In the genomic region with DNA sequence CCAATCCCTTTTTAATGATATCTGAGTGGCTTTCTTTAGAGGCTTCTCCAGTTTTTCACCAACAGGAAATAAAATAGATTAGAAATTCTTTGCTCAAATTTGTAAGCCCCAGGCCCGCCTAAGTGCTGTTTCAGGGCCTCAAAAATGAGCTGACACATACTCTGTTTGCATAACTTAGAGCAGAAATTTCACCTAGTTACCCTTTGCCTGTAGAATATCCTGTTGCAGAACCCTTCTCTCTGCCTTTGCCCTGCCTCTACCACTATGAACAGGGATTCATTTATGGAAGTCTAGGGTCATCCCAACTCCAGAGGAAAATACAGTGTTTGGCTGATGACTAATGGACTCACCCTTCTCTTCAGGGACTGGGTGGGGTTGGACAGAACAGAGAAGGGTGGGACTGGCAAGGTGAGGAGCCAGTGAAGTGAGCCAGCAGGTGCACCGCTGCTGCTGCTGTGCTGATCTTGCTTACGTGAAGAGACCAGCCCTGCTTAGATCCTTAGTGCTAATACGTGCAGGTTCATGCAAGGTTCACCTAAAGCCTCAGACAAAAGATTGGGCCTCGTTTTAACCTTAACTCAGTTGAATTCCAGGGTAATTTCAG, we compare ENCODE assay signal across 14 cellular contexts. TPM values are rescaled to one million over a fixed set of nuclear protein-coding genes. Genes with fewer than 3 reads are reported as not detected.
DNase-seq lines count a peak whose midpoint lies in the region; ATAC-seq and TF ChIP-seq lines count a peak whose summit lies in the region.
"Had no signal": no experiment of that assay in that cellular context is flagged by ENCODE, and none has a peak within 500 bp of the region (broad histone marks: within the 10 kb centered on the region; RNA-seq: fewer than 3 reads in every experiment).

No MANE protein-coding gene starts in this region.

- H3K4me3 ChIP-seq in PC-9 (peak overlapping the region; percentile 38; the same call in 1 of the 2 replicates), thyroid gland (replicated peaks in 1 of 3) (no peak overlapping the region)

- ATAC-seq in activated CD4-positive, alpha-beta T cell treated with anti-CD3 and anti-CD28 coated beads for 36 hours, result peak; percentile 42
- ATAC-seq in foreskin keratinocyte (peak; percentile 97), GM21360 (IDR thresholded peaks at IDR 0.05; ENCODE audit: unreplicated experiment) (no peak)
- peak; percentile 67 for ATAC-seq in stimulated activated effector memory CD8-positive, alpha-beta T cell treated with anti-CD3 and anti-CD28 coated beads, Interleukin-12 subunit alpha, Interleukin-12 subunit beta, amount 100 ng/mL, for 72 hours
- ATAC-seq: sciatic nerve had no signal

- no peak for DNase-seq in activated CD4-positive, alpha-beta T cell treated with anti-CD3 and anti-CD28 coated beads for 36 hours
- DNase-seq in activated CD4-positive, alpha-beta T cell treated with anti-CD3 and anti-CD28 coated beads, Interleukin-2, amount 50 U/mL, for 48 hours, result no peak
- DNase-seq in PC-9 (peak; percentile 75 to 84), foreskin keratinocyte (peak; percentile 46 to 73), thyroid gland (no peak)
- no peak for DNase-seq in stimulated activated effector memory CD8-positive, alpha-beta T cell treated with anti-CD3 and anti-CD28 coated beads, Interleukin-12 subunit alpha, Interleukin-12 subunit beta, amount 100 ng/mL, for 72 hours (ENCODE audit: low spot score in 2 of 2)
- DNase-seq in activated T-helper 1 cell treated with anti-CD3 and anti-CD28 coated beads, Interleukin-12 subunit alpha, Interleukin-12 subunit beta, Interleukin-2, Interleukin-4 antibody, amounts not matched to agents 30 ng/mL and 10 ng/mL and 1 ng/mL, durations not matched to agents 14 hours and 24 hours and 36 hours (ENCODE audit: low spot score), result no peak
- DNase-seq: ACHN, brain microvascular endothelial cell, Karpas-422, NCI-H446 treated with DMSO at 0.1 percent for 48 hours, SIG-M5 had no signal

- H3K4me1 ChIP-seq in PC-9 (replicated peaks; ENCODE audit: insufficient read depth), result peaks cover 33% of the 10 kb centered on the region
- peaks cover 2% of the 10 kb centered on the region for H3K4me1 ChIP-seq in foreskin keratinocyte
- H3K4me1 ChIP-seq in thyroid gland, result peaks cover 0 to 4% of the 10 kb centered on the region in 2 donors

- TF ChIP-seq POLR2A in thyroid gland (IDR thresholded peaks at IDR 0.05), result no peak

- peaks cover 31% of the 10 kb centered on the region for H3F3A ChIP-seq in PC-9 (ENCODE audit: insufficient read depth, low read depth)

- TF ChIP-seq CTCF in PC-9 (conservative IDR thresholded peaks at IDR 0.05) (no peak), foreskin keratinocyte (conservative IDR thresholded peaks at IDR 0.05) (no peak), thyroid gland (IDR thresholded peaks at IDR 0.05) (no peak)

- no TSS peak for BruUV-seq in PC-9 (replicated peaks; lab: Mats Ljungman, UMichigan)

- H3K9me2 ChIP-seq in PC-9 (ENCODE audit: insufficient read depth), result no peaks in the 10 kb centered on the region; the same call in 1 of the 2 replicates

- WGBS in thyroid gland, 2 donors, result 87 to 90% methylated on average over 5 of the region's 5 CpGs

- no peaks in the 10 kb centered on the region for H3K27me3 ChIP-seq in PC-9 (ENCODE audit: insufficient read depth, low read depth)
- no peaks in the 10 kb centered on the region for H3K27me3 ChIP-seq in foreskin keratinocyte
- H3K27me3 ChIP-seq in thyroid gland, result no peaks in the 10 kb centered on the region
- H3K27me3 ChIP-seq: brain microvascular endothelial cell had no signal

- intact Hi-C loops in activated CD4-positive, alpha-beta T cell treated with anti-CD3 and anti-CD28 coated beads for 36 hours (cut with DNase I, micrococcal nuclease), result no loop called here
- intact Hi-C loops in PC-9 (cut with micrococcal nuclease; ENCODE audit: unreplicated experiment), result loop anchor here (2.0 kb wide), 1 partner anchor 22 kb away; the partner anchor contains the start of genes NMRK1 and OSTF1
- intact Hi-C loops in thyroid gland (cut with DNase I), result no loop called here
- intact Hi-C loops in activated T-helper 1 cell treated with anti-CD3 and anti-CD28 coated beads, Interleukin-12 subunit alpha, Interleukin-12 subunit beta, Interleukin-2, Interleukin-4 antibody, amounts not matched to agents 30 ng/mL and 10 ng/mL and 1 ng/mL, durations not matched to agents 14 hours and 24 hours and 36 hours (cut with micrococcal nuclease), result no loop called here

- no peak overlapping the region for H3K4me3 Mint-ChIP-seq in activated CD4-positive, alpha-beta T cell treated with anti-CD3 and anti-CD28 coated beads for 36 hours
- H3K4me3 Mint-ChIP-seq in stimulated activated effector memory CD8-positive, alpha-beta T cell treated with anti-CD3 and anti-CD28 coated beads, Interleukin-12 subunit alpha, Interleukin-12 subunit beta, amount 100 ng/mL, for 72 hours, result no peak overlapping the region
- H3K4me3 Mint-ChIP-seq in activated T-helper 1 cell treated with anti-CD3 and anti-CD28 coated beads, Interleukin-12 subunit alpha, Interleukin-12 subunit beta, Interleukin-2, Interleukin-4 antibody, amounts not matched to agents 30 ng/mL and 10 ng/mL and 1 ng/mL, durations not matched to agents 14 hours and 24 hours and 36 hours, result no peak overlapping the region

- no peak overlapping the region for H3K27ac Mint-ChIP-seq in activated CD4-positive, alpha-beta T cell treated with anti-CD3 and anti-CD28 coated beads for 36 hours
- H3K27ac Mint-ChIP-seq in stimulated activated effector memory CD8-positive, alpha-beta T cell treated with anti-CD3 and anti-CD28 coated beads, Interleukin-12 subunit alpha, Interleukin-12 subunit beta, amount 100 ng/mL, for 72 hours, result peak overlapping the region; percentile 29
- H3K27ac Mint-ChIP-seq in activated T-helper 1 cell treated with anti-CD3 and anti-CD28 coated beads, Interleukin-12 subunit alpha, Interleukin-12 subunit beta, Interleukin-2, Interleukin-4 antibody, amounts not matched to agents 30 ng/mL and 10 ng/mL and 1 ng/mL, durations not matched to agents 14 hours and 24 hours and 36 hours, result no peak overlapping the region

- CTCF ChIA-PET in activated CD4-positive, alpha-beta T cell treated with anti-CD3 and anti-CD28 coated beads for 36 hours (lab: Charles Lee), result interaction anchor here (0.6 to 0.9 kb wide), 2 partner anchors 10 to 74 kb away, joined by 3 read pairs; no protein-coding TSS in a partner anchor
- CTCF ChIA-PET in PC-9 (lab: Charles Lee), result interaction anchor here (0.5 kb wide), 1 partner anchor 1259 kb away, joined by 4 read pairs; no protein-coding TSS in a partner anchor

- POLR2A ChIA-PET in activated CD4-positive, alpha-beta T cell treated with anti-CD3 and anti-CD28 coated beads for 36 hours (lab: Charles Lee), result no interaction called here
- POLR2A ChIA-PET in PC-9 (lab: Charles Lee; ENCODE audit: unreplicated experiment), result interaction anchor here (0.7 kb wide), 1 partner anchor 1210 kb away, joined by 3 read pairs; no protein-coding TSS in a partner anchor

- peaks cover 59% of the 10 kb centered on the region for H3K4me1 Mint-ChIP-seq in activated CD4-positive, alpha-beta T cell treated with anti-CD3 and anti-CD28 coated beads for 36 hours
- H3K4me1 Mint-ChIP-seq in stimulated activated effector memory CD8-positive, alpha-beta T cell treated with anti-CD3 and anti-CD28 coated beads, Interleukin-12 subunit alpha, Interleukin-12 subunit beta, amount 100 ng/mL, for 72 hours, result peaks cover 54% of the 10 kb centered on the region
- H3K4me1 Mint-ChIP-seq in activated T-helper 1 cell treated with anti-CD3 and anti-CD28 coated beads, Interleukin-12 subunit alpha, Interleukin-12 subunit beta, Interleukin-2, Interleukin-4 antibody, amounts not matched to agents 30 ng/mL and 10 ng/mL and 1 ng/mL, durations not matched to agents 14 hours and 24 hours and 36 hours (ENCODE audit: low read depth), result peaks cover 41% of the 10 kb centered on the region

- H3K9me3 ChIP-seq in PC-9 (ENCODE audit: insufficient read depth, low read depth) (no peaks in the 10 kb centered on the region), thyroid gland (no peaks in the 10 kb centered on the region)

- no peaks in the 10 kb centered on the region for H3K27me3 Mint-ChIP-seq in activated CD4-positive, alpha-beta T cell treated with anti-CD3 and anti-CD28 coated beads for 36 hours
- H3K27me3 Mint-ChIP-seq in activated T-helper 1 cell treated with anti-CD3 and anti-CD28 coated beads, Interleukin-12 subunit alpha, Interleukin-12 subunit beta, Interleukin-2, Interleukin-4 antibody, amounts not matched to agents 30 ng/mL and 10 ng/mL and 1 ng/mL, durations not matched to agents 14 hours and 24 hours and 36 hours (ENCODE audit: insufficient read depth), result no peaks in the 10 kb centered on the region

- peak overlapping the region; percentile 77 for H3K4me2 ChIP-seq in PC-9

- H2AFZ ChIP-seq in PC-9, result peak overlapping the region; percentile 41; the same call in 1 of the 2 replicates

- peaks cover 7% of the 10 kb centered on the region for H3K36me3 Mint-ChIP-seq in activated CD4-positive, alpha-beta T cell treated with anti-CD3 and anti-CD28 coated beads for 36 hours (ENCODE audit: low read depth)
- peaks cover 33% of the 10 kb centered on the region for H3K36me3 Mint-ChIP-seq in stimulated activated effector memory CD8-positive, alpha-beta T cell treated with anti-CD3 and anti-CD28 coated beads, Interleukin-12 subunit alpha, Interleukin-12 subunit beta, amount 100 ng/mL, for 72 hours
- H3K36me3 Mint-ChIP-seq in activated T-helper 1 cell treated with anti-CD3 and anti-CD28 coated beads, Interleukin-12 subunit alpha, Interleukin-12 subunit beta, Interleukin-2, Interleukin-4 antibody, amounts not matched to agents 30 ng/mL and 10 ng/mL and 1 ng/mL, durations not matched to agents 14 hours and 24 hours and 36 hours (ENCODE audit: low read depth), result peaks cover 13% of the 10 kb centered on the region

- H3K79me2 ChIP-seq in PC-9 (ENCODE audit: low read depth), result peaks cover 53% of the 10 kb centered on the region

- H4K20me1 ChIP-seq in PC-9 (ENCODE audit: insufficient read depth), result no peaks in the 10 kb centered on the region

- no peaks in the 10 kb centered on the region for H3K9me3 Mint-ChIP-seq in activated CD4-positive, alpha-beta T cell treated with anti-CD3 and anti-CD28 coated beads for 36 hours (ENCODE audit: low read depth)
- no peaks in the 10 kb centered on the region for H3K9me3 Mint-ChIP-seq in stimulated activated effector memory CD8-positive, alpha-beta T cell treated with anti-CD3 and anti-CD28 coated beads, Interleukin-12 subunit alpha, Interleukin-12 subunit beta, amount 100 ng/mL, for 72 hours
- no peaks in the 10 kb centered on the region for H3K9me3 Mint-ChIP-seq in activated T-helper 1 cell treated with anti-CD3 and anti-CD28 coated beads, Interleukin-12 subunit alpha, Interleukin-12 subunit beta, Interleukin-2, Interleukin-4 antibody, amounts not matched to agents 30 ng/mL and 10 ng/mL and 1 ng/mL, durations not matched to agents 14 hours and 24 hours and 36 hours

- H3K27ac ChIP-seq in PC-9 (peak overlapping the region; percentile 93), foreskin keratinocyte (no peak overlapping the region), thyroid gland (no peak overlapping the region)
- H3K27ac ChIP-seq: brain microvascular endothelial cell had no signal

- H3K36me3 ChIP-seq in PC-9 (ENCODE audit: low read depth) (no peaks in the 10 kb centered on the region), thyroid gland (no peaks in the 10 kb centered on the region)
- H3K36me3 ChIP-seq: brain microvascular endothelial cell had no signal

RNA-seq across cellular contexts. Expression of gene OSTF1, which starts 22.8 kb away (rescaled TPM):
- 10 to 100 TPM; 72.6 to 85.5 TPM for total RNA-seq in activated CD4-positive, alpha-beta T cell treated with anti-CD3 and anti-CD28 coated beads for 36 hours
- total RNA-seq in PC-9 (2021) (42.0 and 58.4 TPM in 2 replicates), foreskin keratinocyte (48.1 and 50.0 TPM in 2 replicates), thyroid gland (10 to 100 TPM; 34.7 to 36.6 (median 35.6) TPM)
- 38.7 and 43.8 TPM in 2 replicates for polyA plus RNA-seq in foreskin keratinocyte
- total RNA-seq in activated T-helper 1 cell treated with anti-CD3 and anti-CD28 coated beads, Interleukin-12 subunit alpha, Interleukin-12 subunit beta, Interleukin-2, Interleukin-4 antibody, amounts not matched to agents 30 ng/mL and 10 ng/mL and 1 ng/mL, durations not matched to agents 14 hours and 24 hours and 36 hours, result 49.5 and 53.6 TPM in 2 replicates

RNA-seq across cellular contexts. Expression of gene NMRK1, which starts 23.2 kb away (rescaled TPM):
- total RNA-seq in activated CD4-positive, alpha-beta T cell treated with anti-CD3 and anti-CD28 coated beads for 36 hours, result 10 to 100 TPM; 20.9 to 29.2 TPM
- total RNA-seq in PC-9 (2021), result 35.4 and 36.2 TPM in 2 replicates
- total RNA-seq in foreskin keratinocyte, result 18.5 and 20.3 TPM in 2 replicates
- polyA plus RNA-seq in foreskin keratinocyte, result 21.5 and 22.5 TPM in 2 replicates
- 10 to 100 TPM; 20.8 to 53.8 (median 28.1) TPM for total RNA-seq in thyroid gland
- 7.1 and 9.2 TPM in 2 replicates for total RNA-seq in activated T-helper 1 cell treated with anti-CD3 and anti-CD28 coated beads, Interleukin-12 subunit alpha, Interleukin-12 subunit beta, Interleukin-2, Interleukin-4 antibody, amounts not matched to agents 30 ng/mL and 10 ng/mL and 1 ng/mL, durations not matched to agents 14 hours and 24 hours and 36 hours

Comparison
In these comparisons a context has a peak if more than half of its experiments do, and no peak if none do; other contexts are left out.
1. DNase-seq: peak in PC-9 (2 of 2) and foreskin keratinocyte (2 of 2); none in activated CD4-positive, alpha-beta T cell treated with anti-CD3 and anti-CD28 coated beads for 36 hours (single experiment), activated CD4-positive, alpha-beta T cell treated with anti-CD3 and anti-CD28 coated beads, Interleukin-2, amount 50 U/mL, for 48 hours (0 of 2), stimulated activated effector memory CD8-positive, alpha-beta T cell treated with anti-CD3 and anti-CD28 coated beads, Interleukin-12 subunit alpha, Interleukin-12 subunit beta, amount 100 ng/mL, for 72 hours (0 of 2), thyroid gland (0 of 2) and activated T-helper 1 cell treated with anti-CD3 and anti-CD28 coated beads, Interleukin-12 subunit alpha, Interleukin-12 subunit beta, Interleukin-2, Interleukin-4 antibody, amounts not matched to agents 30 ng/mL and 10 ng/mL and 1 ng/mL, durations not matched to agents 14 hours and 24 hours and 36 hours (single experiment).